ENCODE assay signal across 15 cellular contexts in the genomic region with DNA sequence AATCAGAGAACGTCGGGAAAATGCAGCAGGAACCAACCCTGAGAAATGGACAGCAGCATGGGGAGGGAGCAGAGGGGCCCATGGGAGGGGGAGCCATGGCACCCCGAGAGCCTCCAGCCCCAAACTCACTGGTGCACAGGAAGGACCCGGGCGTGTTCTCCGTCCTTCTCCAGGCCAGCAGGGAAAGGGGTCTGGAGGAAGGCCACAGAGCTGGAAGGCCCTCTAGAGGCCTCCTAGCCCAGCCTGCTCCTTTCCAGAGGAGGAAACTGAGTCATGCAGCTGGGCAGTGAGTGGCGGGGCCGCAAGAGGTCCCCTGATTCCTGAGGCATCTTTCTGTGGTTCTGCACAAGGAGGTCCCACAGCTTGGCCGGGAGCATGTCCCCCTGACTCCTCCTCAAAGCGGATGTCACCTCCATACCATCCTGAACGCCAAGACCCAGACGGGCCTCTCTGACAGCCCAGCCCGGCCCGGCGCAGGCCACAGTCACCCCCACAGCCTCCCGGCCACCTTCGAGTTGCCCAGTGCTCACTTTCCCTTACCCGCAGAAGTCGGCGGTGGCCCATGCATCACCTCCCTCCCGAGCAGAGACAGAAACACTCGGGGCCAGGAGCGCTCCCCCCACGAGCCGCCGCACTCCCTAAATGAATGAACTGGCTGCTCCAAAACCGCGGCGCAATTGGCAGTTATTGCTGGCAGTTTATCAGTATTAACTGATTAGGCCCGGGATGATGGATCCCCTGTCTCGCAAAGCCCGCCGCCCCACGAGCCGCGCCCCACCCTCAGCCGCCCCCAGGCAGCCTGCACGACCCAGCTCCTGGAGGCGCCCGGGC.
"Had no signal": no experiment of that assay in that cellular context is flagged by ENCODE, and none has a peak within 500 bp of the region (broad histone marks: within the 10 kb centered on the region; RNA-seq: fewer than 3 reads in every experiment).

No MANE protein-coding gene starts in this region.

- H3K4me1 Mint-ChIP-seq: activated CD4-positive, alpha-beta memory T cell treated with anti-CD3 and anti-CD28 coated beads, Interleukin-2, amount 10 ng/mL, durations not matched to agents 7 days and 5 days; activated CD4-positive, alpha-beta T cell treated with anti-CD3 and anti-CD28 coated beads for 36 hours; activated naive CD8-positive, alpha-beta T cell treated with anti-CD3 and anti-CD28 coated beads, Interleukin-2, amount 50 U/mL, for 24 hours had no signal

- H3K4me3 Mint-ChIP-seq: activated CD4-positive, alpha-beta memory T cell treated with anti-CD3 and anti-CD28 coated beads, Interleukin-2, amount 10 ng/mL, durations not matched to agents 7 days and 5 days; activated CD4-positive, alpha-beta T cell treated with anti-CD3 and anti-CD28 coated beads for 36 hours; activated naive CD8-positive, alpha-beta T cell treated with anti-CD3 and anti-CD28 coated beads, Interleukin-2, amount 50 U/mL, for 24 hours; naive thymus-derived CD4-positive, alpha-beta T cell; stimulated activated naive CD8-positive, alpha-beta T cell treated with anti-CD3 and anti-CD28 coated beads, Interleukin-15, Interleukin-2, amounts not matched to agents 100 ng/mL and 50 ng/mL, for 24 hours; T-cell had no signal

- H3K9me3 Mint-ChIP-seq: activated CD4-positive, alpha-beta memory T cell treated with anti-CD3 and anti-CD28 coated beads, Interleukin-2, amount 10 ng/mL, durations not matched to agents 7 days and 5 days; activated naive CD8-positive, alpha-beta T cell treated with anti-CD3 and anti-CD28 coated beads, Interleukin-2, amount 50 U/mL, for 24 hours; stimulated activated naive CD8-positive, alpha-beta T cell treated with anti-CD3 and anti-CD28 coated beads, Interleukin-15, Interleukin-2, amounts not matched to agents 100 ng/mL and 50 ng/mL, for 24 hours; T-cell had no signal

- H3K27me3 ChIP-seq: colonic mucosa, testis had no signal

- H3K9me3 ChIP-seq: ascending aorta, colonic mucosa, gastrocnemius medialis, testis had no signal

- H3K27ac Mint-ChIP-seq: activated CD4-positive, alpha-beta memory T cell treated with anti-CD3 and anti-CD28 coated beads, Interleukin-2, amount 10 ng/mL, durations not matched to agents 7 days and 5 days; activated CD4-positive, alpha-beta T cell treated with anti-CD3 and anti-CD28 coated beads for 36 hours; activated naive CD8-positive, alpha-beta T cell treated with anti-CD3 and anti-CD28 coated beads, Interleukin-2, amount 50 U/mL, for 24 hours; naive thymus-derived CD4-positive, alpha-beta T cell; stimulated activated naive CD8-positive, alpha-beta T cell treated with anti-CD3 and anti-CD28 coated beads, Interleukin-15, Interleukin-2, amounts not matched to agents 100 ng/mL and 50 ng/mL, for 24 hours; T-cell had no signal

- H3K27ac ChIP-seq: ascending aorta, cardiac muscle cell, colonic mucosa, epithelial cell of prostate, gastrocnemius medialis, testis had no signal

- H3K36me3 Mint-ChIP-seq: naive thymus-derived CD4-positive, alpha-beta T cell; T-cell had no signal

- DNase-seq: effector memory CD4-positive, alpha-beta T cell; kidney; T1000 had no signal

- H3K4me1 ChIP-seq: ascending aorta, colonic mucosa had no signal

- H3K36me3 ChIP-seq: ascending aorta, cardiac muscle cell, colonic mucosa, gastrocnemius medialis had no signal

- H3K4me3 ChIP-seq: ascending aorta, cardiac muscle cell, colonic mucosa, gastrocnemius medialis, testis had no signal

- ATAC-seq: activated CD4-positive, alpha-beta T cell treated with anti-CD3 and anti-CD28 coated beads for 36 hours; gastrocnemius medialis; naive thymus-derived CD4-positive, alpha-beta T cell; T-cell had no signal
